19 cellular contexts compared by ENCODE assay signal in the genomic region with DNA sequence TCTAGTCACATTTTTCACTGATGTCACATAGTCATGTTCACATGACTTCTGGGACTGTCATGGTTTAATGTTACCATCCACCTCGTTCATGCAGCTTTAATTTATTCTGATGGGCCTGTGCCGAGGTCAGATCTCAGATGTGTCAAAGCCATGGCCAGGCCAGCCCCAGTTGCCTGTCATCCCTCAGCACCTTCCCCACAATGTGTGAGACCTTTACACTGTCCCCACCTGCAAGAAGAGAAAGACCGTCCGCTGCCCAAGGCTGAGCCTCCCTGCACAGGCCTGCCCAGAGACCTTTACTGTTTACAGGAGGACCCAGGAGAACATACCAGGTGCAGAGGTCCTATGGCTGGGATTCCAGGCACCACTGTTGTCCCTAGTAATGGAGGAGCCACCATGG. TPM values are rescaled to one million over a fixed set of nuclear protein-coding genes. Genes with fewer than 3 reads are reported as not detected.
A peak's percentile ranks its signal among the peaks of the same experiment; 100 is the strongest.
DNase-seq lines count a peak whose midpoint lies in the region; ATAC-seq, FAIRE-seq and TF ChIP-seq lines count a peak whose summit lies in the region.
"Had no signal": no experiment of that assay in that cellular context is flagged by ENCODE, and none has a peak within 500 bp of the region (broad histone marks: within the 10 kb centered on the region; RNA-seq: fewer than 3 reads in every experiment).

No MANE protein-coding gene starts in this region.

- H3K9me3 ChIP-seq in neuronal stem cell (replicated peaks in 1 of 2; ENCODE audit: control insufficient read depth in 2 of 2, insufficient read depth in 1 of 2, low read depth in 1 of 2, low read length in 2 of 2) (no peaks in the 10 kb centered on the region), gastrocnemius medialis (no peaks in the 10 kb centered on the region)
- H3K9me3 ChIP-seq: BLaER1 treated with 17β-estradiol and CSF1 and Interleukin-3, amounts not matched to agents 10 nM and 100 nM had no signal

- intact Hi-C loops in gastrocnemius medialis (cut with DNase I; ENCODE audit: low total_unique reads), result loop anchor here (1.0 kb wide), 1 partner anchor 16 kb away; no protein-coding TSS in a partner anchor

- H3K14ac ChIP-seq in neuronal stem cell (ENCODE audit: low read length), result no peak overlapping the region

- H3K79me1 ChIP-seq in neuronal stem cell (ENCODE audit: low read depth, low read length), result no peaks in the 10 kb centered on the region

- no peaks in the 10 kb centered on the region for H3K9me3 Mint-ChIP-seq in chondrocyte (ENCODE audit: low read depth)
- H3K9me3 Mint-ChIP-seq: GM23338 had no signal

- no peak overlapping the region for H2BK120ac ChIP-seq in neuronal stem cell (ENCODE audit: low read depth, low read length)

- no peak overlapping the region for H3K4me3 ChIP-seq in neuronal stem cell (ENCODE audit: low read length in 2 of 2)
- H3K4me3 ChIP-seq in gastrocnemius medialis, result no peak overlapping the region
- H3K4me3 ChIP-seq: BLaER1 treated with 17β-estradiol and CSF1 and Interleukin-3, amounts not matched to agents 10 nM and 100 nM; GM12878; GM23338 had no signal

- no peaks in the 10 kb centered on the region for H3K27me3 Mint-ChIP-seq in chondrocyte (ENCODE audit: low read depth)
- H3K27me3 Mint-ChIP-seq: CD4-positive, CD25-positive, alpha-beta regulatory T cell had no signal

- no peak overlapping the region for H3K4me3 Mint-ChIP-seq in chondrocyte (ENCODE audit: unreplicated experiment)
- H3K4me3 Mint-ChIP-seq: CD4-positive, CD25-positive, alpha-beta regulatory T cell; GM23338 had no signal

- no peaks in the 10 kb centered on the region for H3K36me3 Mint-ChIP-seq in chondrocyte (ENCODE audit: low read depth)
- H3K36me3 Mint-ChIP-seq: CD4-positive, CD25-positive, alpha-beta regulatory T cell had no signal

- H4K8ac ChIP-seq in neuronal stem cell (ENCODE audit: low read depth, low read length), result no peak overlapping the region

- H3K18ac ChIP-seq in neuronal stem cell (ENCODE audit: low read length), result peak overlapping the region; percentile 66

- no peak overlapping the region for H3K4me2 ChIP-seq in neuronal stem cell (ENCODE audit: insufficient read depth, low read length, poor library complexity, severe bottlenecking)
- H3K4me2 ChIP-seq: BLaER1 treated with 17β-estradiol and CSF1 and Interleukin-3, amounts not matched to agents 10 nM and 100 nM; GM23338 had no signal

- H2AK5ac ChIP-seq in neuronal stem cell (ENCODE audit: low read depth, low read length), result peak overlapping the region; percentile 47

- no peak overlapping the region for H3K4ac ChIP-seq in neuronal stem cell (ENCODE audit: low read length)

- DNase-seq in chondrocyte (ENCODE audit: low spot score) (peak; percentile 68), neuronal stem cell (ENCODE audit: low spot score) (no peak), gastrocnemius medialis (peak; percentile 64 to 66), urothelium cell line (ENCODE audit: low spot score) (no peak), NCI-H774 (lab: John Stamatoyannopoulos, UW) (no peak)
- DNase-seq: ACHN; Calu3; CD4-positive, CD25-positive, alpha-beta regulatory T cell; DMS 273 treated with DMSO at 0.1 percent for 48 hours; H7 had no signal

- H3K4me1 ChIP-seq in neuronal stem cell (ENCODE audit: control insufficient read depth in 2 of 2, insufficient read depth in 1 of 2, low read depth in 1 of 2, low read length in 2 of 2) (no peaks in the 10 kb centered on the region), gastrocnemius medialis (peaks cover 40 to 41% of the 10 kb centered on the region in 2 donors)

- peak; percentile 79 for FAIRE-seq in urothelium cell line (lab: Jason Lieb, UNC)
- FAIRE-seq: GM12878, GM18507, HTR-8/SVneo had no signal

- peak; percentile 87 to 95 for ATAC-seq in gastrocnemius medialis
- no peak for ATAC-seq in HG03108 (IDR thresholded peaks at IDR 0.05; ENCODE audit: unreplicated experiment)
- no peak for ATAC-seq in HG03442 (IDR thresholded peaks at IDR 0.05; ENCODE audit: unreplicated experiment)
- ATAC-seq: GM12878, GM23338 had no signal

- no peak overlapping the region for H3K9ac ChIP-seq in neuronal stem cell (ENCODE audit: low read depth, low read length, poor library complexity)
- H3K9ac ChIP-seq: BLaER1 treated with 17β-estradiol and CSF1 and Interleukin-3, amounts not matched to agents 10 nM and 100 nM had no signal

- no peak overlapping the region for H2BK15ac ChIP-seq in neuronal stem cell (ENCODE audit: low read length)

- H3K27ac ChIP-seq in neuronal stem cell (replicated peaks; ENCODE audit: low read length), result no peak overlapping the region
- H3K27ac ChIP-seq in gastrocnemius medialis, result peak overlapping the region; percentile 83 to 88 (median 84)
- H3K27ac ChIP-seq: BLaER1 treated with 17β-estradiol and CSF1 and Interleukin-3, amounts not matched to agents 10 nM and 100 nM had no signal

- TF ChIP-seq POLR2A in gastrocnemius medialis (IDR thresholded peaks at IDR 0.05), result peak in 1 of 2 donors; percentile 1

- no peak overlapping the region for H3K23ac ChIP-seq in neuronal stem cell (ENCODE audit: low read depth, low read length, poor library complexity)

- H3K36me3 ChIP-seq in neuronal stem cell (replicated peaks in 1 of 2; ENCODE audit: control insufficient read depth in 2 of 2, insufficient read depth in 2 of 2, low read length in 2 of 2) (no peaks in the 10 kb centered on the region), gastrocnemius medialis (no peaks in the 10 kb centered on the region)
- H3K36me3 ChIP-seq: BLaER1 treated with 17β-estradiol and CSF1 and Interleukin-3, amounts not matched to agents 10 nM and 100 nM had no signal

- TF ChIP-seq CTCF in chondrocyte (IDR thresholded peaks at IDR 0.05) (no peak), gastrocnemius medialis (IDR thresholded peaks at IDR 0.05 in 4 of 5, conservative IDR thresholded peaks at IDR 0.05 in 1 of 5) (no peak)

- H3K4me1 Mint-ChIP-seq in chondrocyte (ENCODE audit: low read depth), result peaks cover 5% of the 10 kb centered on the region
- H3K4me1 Mint-ChIP-seq: CD4-positive, CD25-positive, alpha-beta regulatory T cell had no signal

- WGBS in neuronal stem cell (ENCODE audit: extremely low coverage in 2 of 2, insufficient read length in 2 of 2, insufficient replicate concordance in 1 of 2), 2 donors, result no CpG with 5 or more reads among the region's 4 CpGs

- no peak overlapping the region for H2BK5ac ChIP-seq in neuronal stem cell (ENCODE audit: low read length)

- peaks cover 0 to 13% (median 0%) of the 10 kb centered on the region in 3 experiments for H3K27me3 ChIP-seq in neuronal stem cell (ENCODE audit: control insufficient read depth in 3 of 3, insufficient read depth in 3 of 3, low read depth in 1 of 3, low read length in 3 of 3)
- H3K27me3 ChIP-seq in gastrocnemius medialis, result no peaks in the 10 kb centered on the region
- H3K27me3 ChIP-seq: BLaER1 treated with 17β-estradiol and CSF1 and Interleukin-3, amounts not matched to agents 10 nM and 100 nM had no signal

- H2BK12ac ChIP-seq in neuronal stem cell (ENCODE audit: low read length), result no peak overlapping the region

- in situ Hi-C loops in gastrocnemius medialis (cut with MboI; ENCODE audit: low sequenced_read_pairs in 4 of 4), result no loop called here

- no peak overlapping the region for H4K91ac ChIP-seq in neuronal stem cell (ENCODE audit: low read depth, low read length, poor library complexity)

- no peak overlapping the region for H3K27ac Mint-ChIP-seq in chondrocyte (ENCODE audit: unreplicated experiment)
- H3K27ac Mint-ChIP-seq: CD4-positive, CD25-positive, alpha-beta regulatory T cell; GM23338 had no signal

- no peak overlapping the region for H2AFZ ChIP-seq in neuronal stem cell (ENCODE audit: low read length)
- H2AFZ ChIP-seq: GM23338 had no signal

RNA-seq across cellular contexts. Expression of a gene that starts 12.8 kb away (rescaled TPM):
- total RNA-seq in chondrocyte (0.41 to 1.8 TPM (median 1.3 TPM) in 3 replicates), gastrocnemius medialis (100 to 1,000 TPM in 2 of 4 donors, 10 to 100 TPM in 2; 75.1 to 157 (median 106) TPM)
- 6.0 TPM for polyA plus RNA-seq in neuronal stem cell (2013, experiment 1 of 2)
- 5.6 TPM for polyA plus RNA-seq in neuronal stem cell (2013, experiment 2 of 2)
- total RNA-seq: CD4-positive, CD25-positive, alpha-beta regulatory T cell had no signal
- polyA plus RNA-seq: CD4-positive, CD25-positive, alpha-beta regulatory T cell; GM12878 had no signal

RNA-seq across cellular contexts. Expression of a gene that starts 24.7 kb away (rescaled TPM):
- not detected in 3 replicates for total RNA-seq in chondrocyte
- polyA plus RNA-seq in neuronal stem cell (2013, experiment 1 of 2), result 3.9 TPM
- polyA plus RNA-seq in neuronal stem cell (2013, experiment 2 of 2), result 2.8 TPM
- not detected for total RNA-seq in gastrocnemius medialis
- total RNA-seq: A172; Calu3; CD4-positive, CD25-positive, alpha-beta regulatory T cell; Daoy; GM12878 had no signal
- polyA plus RNA-seq: CD4-positive, CD25-positive, alpha-beta regulatory T cell; GM23338 had no signal

Comparison
In these comparisons a context has a peak if more than half of its experiments do, and no peak if none do; other contexts are left out.
1. DNase-seq: peak in chondrocyte (single experiment) and gastrocnemius medialis (2 of 2); none in neuronal stem cell (single experiment), urothelium cell line (single experiment) and NCI-H774 (single experiment).
2. ATAC-seq: peak in gastrocnemius medialis (2 of 2); none in HG03108 (single experiment) and HG03442 (single experiment).
3. RNA of a gene that starts 12.8 kb away (total RNA-seq): 75.1 to 157 TPM in gastrocnemius medialis; 0.41 to 1.8 TPM in chondrocyte; every median in the first group is over 10 times any median in the second.